Comparison of ENCODE assay signal across 8 cellular contexts in genomic region chr3:4467522-4467867, GRCh38. TPM values are rescaled to one million over a fixed set of nuclear protein-coding genes. Genes with fewer than 3 reads are reported as not detected.
A peak's percentile ranks its signal among the peaks of the same experiment; 100 is the strongest.
DNase-seq lines count a peak whose midpoint lies in the region; ATAC-seq, FAIRE-seq and TF ChIP-seq lines count a peak whose summit lies in the region.

No MANE protein-coding gene starts in this region.

- H3K27me3 Mint-ChIP-seq in CD8-positive, alpha-beta T cell (ENCODE audit: low read depth) = no peaks in the 10 kb centered on the region

- H3K27ac ChIP-seq in CD8-positive, alpha-beta T cell (ENCODE audit: low read depth, low read length) = peak overlapping the region; percentile 68
- H3K27ac ChIP-seq in PC-9 (peak overlapping the region; percentile 84), endothelial cell of umbilical vein (ENCODE audit: insufficient read depth, low read depth, low read length) (peak overlapping the region; percentile 51), osteoblast (ENCODE audit: low read depth, low read length) (peak overlapping the region; percentile 77)

- H3K9me1 ChIP-seq in endothelial cell of umbilical vein (replicated peaks; ENCODE audit: control insufficient read depth, extremely low read depth, insufficient read depth, low read length) = no peaks in the 10 kb centered on the region

- H3K36me3 Mint-ChIP-seq in CD8-positive, alpha-beta T cell = no peaks in the 10 kb centered on the region

- peak overlapping the region; percentile 95 for H3K27ac Mint-ChIP-seq in CD8-positive, alpha-beta T cell

- no peak for DNase-seq in CD8-positive, alpha-beta T cell
- DNase-seq in PC-9 = no peak
- no peak for DNase-seq in endothelial cell of umbilical vein (ENCODE audit: low read depth, low spot score)
- DNase-seq in osteoblast (ENCODE audit: insufficient read length, low spot score, missing footprints) = no peak
- no peak for DNase-seq in DMS153 treated with DMSO at 0.1 percent for 48 hours (lab: John Stamatoyannopoulos, UW; ENCODE audit: unreplicated experiment)
- no peak for DNase-seq in UCSD-AML1 (lab: John Stamatoyannopoulos, UW; ENCODE audit: unreplicated experiment)
- DNase-seq in SW 1271 (lab: John Stamatoyannopoulos, UW) = no peak

- H3K27me3 ChIP-seq in CD8-positive, alpha-beta T cell (ENCODE audit: insufficient read depth, low read length) = no peaks in the 10 kb centered on the region
- H3K27me3 ChIP-seq in PC-9 (ENCODE audit: insufficient read depth, low read depth) (no peaks in the 10 kb centered on the region), endothelial cell of umbilical vein (ENCODE audit: control insufficient read depth in 2 of 2, insufficient read depth in 2 of 2, low read length in 2 of 2) (peaks cover 0 to 3% of the 10 kb centered on the region in 2 experiments), osteoblast (ENCODE audit: insufficient read depth, low read length) (peaks cover 19% of the 10 kb centered on the region)

- H2AFZ ChIP-seq in PC-9 (peak overlapping the region; percentile 91), endothelial cell of umbilical vein (ENCODE audit: low read depth, low read length) (peak overlapping the region; percentile 69), osteoblast (ENCODE audit: low read length) (peak overlapping the region; percentile 98)

- CTCF ChIA-PET in CD8-positive, alpha-beta T cell (lab: Charles Lee) = interaction anchor here (0.7 to 1.1 kb wide), 3 partner anchors 21 to 484 kb away, joined by 3 read pairs; no protein-coding TSS in a partner anchor
- CTCF ChIA-PET in PC-9 (lab: Charles Lee) = no interaction called here
- CTCF ChIA-PET in endothelial cell of umbilical vein (lab: Charles Lee) = interaction anchor here (0.6 to 4.4 kb wide), 7 partner anchors 11 to 166 kb away, joined by 3 to 36 read pairs (median 4); partner anchors contain the start of gene ITPR1

- H3K4me2 ChIP-seq in PC-9 = peak overlapping the region; percentile 87
- peak overlapping the region; percentile 66 for H3K4me2 ChIP-seq in endothelial cell of umbilical vein (ENCODE audit: insufficient read depth, low read length)
- H3K4me2 ChIP-seq in osteoblast (ENCODE audit: insufficient read depth, low read length) = peak overlapping the region; percentile 97

- H3K79me2 ChIP-seq in PC-9 (ENCODE audit: low read depth) = peaks cover 8% of the 10 kb centered on the region
- H3K79me2 ChIP-seq in endothelial cell of umbilical vein (ENCODE audit: control insufficient read depth, insufficient read depth, low read length) = peaks cover 2% of the 10 kb centered on the region
- peaks cover 9% of the 10 kb centered on the region for H3K79me2 ChIP-seq in osteoblast (ENCODE audit: insufficient read depth, low read length)

- POLR2A ChIA-PET in CD8-positive, alpha-beta T cell (lab: Charles Lee) = interaction anchor here (1.0 to 3.4 kb wide), 4 partner anchors 14 to 51 kb away, joined by 3 to 42 read pairs (median 5); partner anchors contain the start of gene ITPR1
- POLR2A ChIA-PET in PC-9 (lab: Charles Lee; ENCODE audit: unreplicated experiment) (interaction anchor here (0.6 to 1.0 kb wide), 3 partner anchors 21 to 268 kb away, joined by 3 to 13 read pairs (median 7); partner anchors contain the start of gene ITPR1), endothelial cell of umbilical vein (lab: Charles Lee) (interaction anchor here (0.7 to 1.4 kb wide), 4 partner anchors 24 to 117 kb away, joined by 3 to 23 read pairs (median 4); partner anchors contain the start of gene ITPR1)

- H3K4me1 Mint-ChIP-seq in CD8-positive, alpha-beta T cell (ENCODE audit: low read depth) = peaks cover 23% of the 10 kb centered on the region

- TF ChIP-seq POLR2A in endothelial cell of umbilical vein (IDR thresholded peaks at IDR 0.05; ENCODE audit: low read depth, low read length) = no peak

- no peak for FAIRE-seq in endothelial cell of umbilical vein (lab: Jason Lieb, UNC)

- no peaks in the 10 kb centered on the region for H3F3A ChIP-seq in PC-9 (ENCODE audit: insufficient read depth, low read depth)

- peak overlapping the region; percentile 82 for H3K9ac ChIP-seq in endothelial cell of umbilical vein (replicated peaks; ENCODE audit: extremely low read depth, insufficient read depth, low read length)

- no peaks in the 10 kb centered on the region for H3K9me3 Mint-ChIP-seq in CD8-positive, alpha-beta T cell

- no peak for ATAC-seq in CD8-positive, alpha-beta T cell
- ATAC-seq in HG02970 (IDR thresholded peaks at IDR 0.05; ENCODE audit: low FRiP score, unreplicated experiment) = no peak

- H3K9me3 ChIP-seq in CD8-positive, alpha-beta T cell (ENCODE audit: low read length) = no peaks in the 10 kb centered on the region
- H3K9me3 ChIP-seq in PC-9 (ENCODE audit: insufficient read depth, low read depth) = no peaks in the 10 kb centered on the region
- no peaks in the 10 kb centered on the region for H3K9me3 ChIP-seq in endothelial cell of umbilical vein (replicated peaks; ENCODE audit: control insufficient read depth, insufficient read depth, low read length)
- H3K9me3 ChIP-seq in osteoblast (ENCODE audit: low read depth, low read length) = no peaks in the 10 kb centered on the region

- dilution Hi-C loops in endothelial cell of umbilical vein (cut with MboI; ENCODE audit: extremely low pct_ligation_motif_present, low sequenced_read_pairs) = no loop called here

- intact Hi-C loops in CD8-positive, alpha-beta T cell (cut with DNase I, micrococcal nuclease) = loop anchor here (1.0 to 10.0 kb wide), 9 partner anchors 25 to 1290 kb away; partner anchors contain the start of genes SETMAR (in 2 of the 2), ARL8B (in 1 of the 2), CRBN (in 1 of the 2) and ITPR1 (in 1 of the 2)
- intact Hi-C loops in PC-9 (cut with micrococcal nuclease; ENCODE audit: unreplicated experiment) (loop anchor here (1.0 kb wide), 1 partner anchor 26 kb away; the partner anchor contains the start of gene ITPR1), endothelial cell of umbilical vein (cut with micrococcal nuclease) (loop anchor here (1.0 to 5.0 kb wide), 4 partner anchors 26 to 165 kb away; partner anchors contain the start of gene ITPR1)

- H3K4me3 Mint-ChIP-seq in CD8-positive, alpha-beta T cell = peak overlapping the region; percentile 91

- peaks cover 13% of the 10 kb centered on the region for H3K4me1 ChIP-seq in CD8-positive, alpha-beta T cell (ENCODE audit: insufficient read depth, low read length)
- H3K4me1 ChIP-seq in PC-9 (replicated peaks; ENCODE audit: insufficient read depth) (0 out of 2 replicates have a peak, but pooled peaks cover 4% of the 10 kb centered on the region), endothelial cell of umbilical vein (ENCODE audit: control insufficient read depth, extremely low read depth, insufficient read depth, low read length) (peaks cover 4% of the 10 kb centered on the region), osteoblast (ENCODE audit: insufficient read depth, low read length) (peaks cover 11% of the 10 kb centered on the region)

- H4K20me1 ChIP-seq in PC-9 (ENCODE audit: insufficient read depth) = no peaks in the 10 kb centered on the region
- no peaks in the 10 kb centered on the region for H4K20me1 ChIP-seq in endothelial cell of umbilical vein (replicated peaks; ENCODE audit: control insufficient read depth, extremely low read depth, insufficient read depth, low read length)
- no peaks in the 10 kb centered on the region for H4K20me1 ChIP-seq in osteoblast (ENCODE audit: insufficient read depth, low read length)

- H3K9me2 ChIP-seq in PC-9 (ENCODE audit: insufficient read depth) = no peaks in the 10 kb centered on the region

- no peak for TF ChIP-seq CTCF in CD8-positive, alpha-beta T cell (IDR thresholded peaks at IDR 0.05)
- no peak for TF ChIP-seq CTCF in PC-9 (conservative IDR thresholded peaks at IDR 0.05)
- no peak for TF ChIP-seq CTCF in endothelial cell of umbilical vein (IDR thresholded peaks at IDR 0.05; ENCODE audit: extremely low read depth in 1 of 2, insufficient read depth in 1 of 2, low read depth in 1 of 2, low read length in 2 of 2)
- no peak for TF ChIP-seq CTCF in osteoblast (IDR thresholded peaks at IDR 0.05; ENCODE audit: extremely low read depth, low read depth, low read length)

- BruUV-seq in PC-9 (replicated peaks; lab: Mats Ljungman, UMichigan) (TSS peak; percentile 59), endothelial cell of umbilical vein (replicated peaks; lab: Mats Ljungman, UMichigan) (no TSS peak)

- H3K4me3 ChIP-seq in CD8-positive, alpha-beta T cell (ENCODE audit: low read depth, low read length) = peak overlapping the region; percentile 75
- H3K4me3 ChIP-seq in PC-9 (peak overlapping the region; percentile 68), endothelial cell of umbilical vein (replicated peaks in 1 of 3; ENCODE audit: insufficient read depth in 1 of 3, low read depth in 1 of 3, low read length in 3 of 3) (peak overlapping the region in 1 of 3 experiments; percentile 83), osteoblast (ENCODE audit: insufficient read depth, low read length) (peak overlapping the region; percentile 89)

- H3K36me3 ChIP-seq in CD8-positive, alpha-beta T cell (ENCODE audit: insufficient read depth, low read length) = no peaks in the 10 kb centered on the region
- no peaks in the 10 kb centered on the region for H3K36me3 ChIP-seq in PC-9 (ENCODE audit: low read depth)
- H3K36me3 ChIP-seq in endothelial cell of umbilical vein (ENCODE audit: control insufficient read depth in 2 of 2, extremely low read depth in 1 of 2, insufficient read depth in 2 of 2, low read length in 2 of 2) = no peaks in the 10 kb centered on the region
- no peaks in the 10 kb centered on the region for H3K36me3 ChIP-seq in osteoblast (ENCODE audit: insufficient read depth, low read length)

RNA-seq across cellular contexts. Expression of gene SUMF1, which starts 0.4 kb away (rescaled TPM):
- 1 to 10 TPM; 7.6 to 7.8 TPM for total RNA-seq in CD8-positive, alpha-beta T cell
- 41.6 and 50.9 TPM in 2 replicates for total RNA-seq in PC-9 (2021)
- total RNA-seq in endothelial cell of umbilical vein = 26.6 and 31.5 TPM in 2 replicates
- 46.8 and 52.2 TPM in 2 replicates for polyA plus RNA-seq in endothelial cell of umbilical vein
- polyA plus RNA-seq in endothelial cell of umbilical vein (2011; cell fraction: cytosol; rRNA removed) = 31.8 and 34.5 TPM in 2 replicates
- polyA plus RNA-seq in endothelial cell of umbilical vein (2011; cell fraction: nucleus; rRNA removed) = 18.1 and 19.8 TPM in 2 replicates
- 27.8 and 28.8 TPM in 2 replicates for polyA plus RNA-seq in endothelial cell of umbilical vein (2012)
- 34.7 and 45.9 TPM in 2 replicates for polyA minus RNA-seq in endothelial cell of umbilical vein
- polyA minus RNA-seq in endothelial cell of umbilical vein (2011; cell fraction: cytosol; rRNA and poly(A)+ RNA removed) = 11.6 TPM
- polyA minus RNA-seq in endothelial cell of umbilical vein (2011; cell fraction: nucleus; rRNA and poly(A)+ RNA removed) = 26.6 and 28.3 TPM in 2 replicates
- total RNA-seq in osteoblast = 94.5 and 99.6 TPM in 2 replicates

RNA-seq across cellular contexts. Expression of gene ITPR1, which starts 25.7 kb away (rescaled TPM):
- 10 to 100 TPM; 57.5 to 62.3 TPM for total RNA-seq in CD8-positive, alpha-beta T cell
- total RNA-seq in PC-9 (2021) = 10.4 and 11.3 TPM in 2 replicates
- total RNA-seq in endothelial cell of umbilical vein = 16.1 and 18.0 TPM in 2 replicates
- polyA plus RNA-seq in endothelial cell of umbilical vein = 3.2 and 5.1 TPM in 2 replicates
- polyA plus RNA-seq in endothelial cell of umbilical vein (2011; cell fraction: cytosol; rRNA removed) = 5.5 and 5.9 TPM in 2 replicates
- 16.2 and 19.6 TPM in 2 replicates for polyA plus RNA-seq in endothelial cell of umbilical vein (2011; cell fraction: nucleus; rRNA removed)
- 7.3 and 8.4 TPM in 2 replicates for polyA plus RNA-seq in endothelial cell of umbilical vein (2012)
- 31.9 and 37.1 TPM in 2 replicates for polyA minus RNA-seq in endothelial cell of umbilical vein
- polyA minus RNA-seq in endothelial cell of umbilical vein (2011; cell fraction: cytosol; rRNA and poly(A)+ RNA removed) = 188 TPM
- polyA minus RNA-seq in endothelial cell of umbilical vein (2011; cell fraction: nucleus; rRNA and poly(A)+ RNA removed) = 68.1 and 70.9 TPM in 2 replicates
- total RNA-seq in osteoblast = 16.6 and 19.7 TPM in 2 replicates
